Comparison of ENCODE assay signal across 8 cellular contexts in the genomic region with DNA sequence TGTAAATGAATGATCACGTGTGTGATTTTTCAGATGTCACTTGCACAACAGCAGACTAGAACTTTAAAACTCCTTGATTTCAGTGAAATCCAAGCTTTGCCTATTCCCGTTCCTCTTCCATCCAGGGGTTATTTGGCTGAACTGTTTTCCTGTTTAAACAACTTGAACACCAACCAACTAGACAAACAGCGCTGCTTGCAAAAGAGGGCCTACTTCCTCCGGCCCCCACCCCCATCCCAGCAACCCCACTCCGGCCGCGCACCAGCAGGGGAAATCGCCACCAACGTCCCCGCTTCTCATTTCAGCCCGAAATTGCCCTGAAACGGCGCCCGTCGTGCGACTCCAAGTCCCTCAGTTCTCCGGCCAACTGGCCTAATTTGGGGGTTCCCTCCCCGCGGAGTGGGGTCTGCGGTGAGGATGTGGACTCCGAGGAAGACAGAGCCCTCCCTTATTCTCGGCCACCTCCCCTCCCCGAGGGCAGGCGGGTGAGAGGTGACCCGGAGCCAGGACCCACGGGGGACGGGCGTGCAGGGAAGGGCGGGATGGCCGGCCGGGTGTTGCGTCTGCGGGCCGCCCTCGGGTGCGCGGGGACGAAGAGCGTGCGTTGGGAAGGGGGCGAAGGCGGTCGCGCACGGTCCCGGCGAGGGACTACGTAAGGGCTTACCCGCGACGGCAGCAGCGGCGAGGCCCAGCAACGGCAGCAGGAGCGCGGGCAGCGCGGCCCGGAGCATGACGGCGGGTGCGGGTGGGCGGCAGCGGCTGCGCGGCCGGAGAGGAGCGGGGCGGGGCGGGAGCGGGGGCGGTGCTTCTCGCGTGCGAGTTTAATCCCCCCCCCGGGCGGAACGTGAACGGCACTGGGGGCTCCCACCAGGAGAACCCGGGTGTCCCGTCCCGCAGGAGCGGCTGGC. TPM values are rescaled to one million over a fixed set of nuclear protein-coding genes. Genes with fewer than 3 reads are reported as not detected.
DNase-seq lines count a peak whose midpoint lies in the region; ATAC-seq and TF ChIP-seq lines count a peak whose summit lies in the region.

A gene with protein sequence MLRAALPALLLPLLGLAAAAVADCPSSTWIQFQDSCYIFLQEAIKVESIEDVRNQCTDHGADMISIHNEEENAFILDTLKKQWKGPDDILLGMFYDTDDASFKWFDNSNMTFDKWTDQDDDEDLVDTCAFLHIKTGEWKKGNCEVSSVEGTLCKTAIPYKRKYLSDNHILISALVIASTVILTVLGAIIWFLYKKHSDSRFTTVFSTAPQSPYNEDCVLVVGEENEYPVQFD (minus strand): TSS at position 741 of the 908 bp plus-strand sequence. CDS start 10 bp downstream, at position 731.

- under 1% methylated on average over 22 of the region's 83 CpGs for WGBS in esophagus muscularis mucosa

- DNase-seq in GM06990 (ENCODE audit: extremely low read depth, insufficient read length), result peak; percentile 69
- DNase-seq in NB4 (ENCODE audit: low read depth), result peak; percentile 82
- DNase-seq in activated T-cell treated with anti-CD3 and anti-CD28 coated beads for 24 hours (ENCODE audit: low read depth), result peak; percentile 20
- DNase-seq in esophagus muscularis mucosa (ENCODE audit: extremely low spot score), result peak; percentile 92

- peak within 1 kb of the TSS; percentile 75 for H3K4me3 Mint-ChIP-seq in stimulated activated naive CD8-positive, alpha-beta T cell treated with anti-CD3 and anti-CD28 coated beads, Interleukin-15, Interleukin-2, amounts not matched to agents 100 ng/mL and 50 ng/mL, for 24 hours

- TF ChIP-seq EP300 in esophagus muscularis mucosa (IDR thresholded peaks at IDR 0.05), result no peak

- H3K27me3 ChIP-seq in GM06990 (replicated peaks; ENCODE audit: control insufficient read depth, insufficient read depth, low read length), result no peaks in the 10 kb centered on the region
- H3K27me3 ChIP-seq in esophagus muscularis mucosa, result no peaks in the 10 kb centered on the region
- no peaks in the 10 kb centered on the region for H3K27me3 ChIP-seq in muscle layer of colon (ENCODE audit: control insufficient read depth in 1 of 2, insufficient read depth in 2 of 2, low read length in 2 of 2)

- H3K9ac ChIP-seq in muscle layer of colon (ENCODE audit: low read length), result peak within 1 kb of the TSS; percentile 64

- H3K36me3 ChIP-seq in GM06990 (ENCODE audit: control insufficient read depth, insufficient read depth, low read length) (no peaks in the 10 kb centered on the region), esophagus muscularis mucosa (no peaks in the 10 kb centered on the region), muscle layer of colon (ENCODE audit: insufficient read depth, low read length) (no peaks in the 10 kb centered on the region)

- H3K4me3 ChIP-seq in GM06990 (replicated peaks; ENCODE audit: low read depth, low read length), result peak within 1 kb of the TSS; percentile 70
- peak within 1 kb of the TSS; percentile 77 for H3K4me3 ChIP-seq in NB4 (ENCODE audit: low read depth, low read length)
- H3K4me3 ChIP-seq in esophagus muscularis mucosa, result peak within 1 kb of the TSS; percentile 73 to 90 (median 79)
- peak within 1 kb of the TSS; percentile 90 to 93 for H3K4me3 ChIP-seq in muscle layer of colon (ENCODE audit: low read depth in 1 of 2, low read length in 2 of 2)

- TF ChIP-seq CTCF in GM06990 (IDR thresholded peaks at IDR 0.05; ENCODE audit: insufficient read depth, low read length, poor library complexity, severe bottlenecking) (no peak), NB4 (IDR thresholded peaks at IDR 0.05; ENCODE audit: low read depth, low read length) (no peak), esophagus muscularis mucosa (IDR thresholded peaks at IDR 0.05) (no peak)

- TF ChIP-seq POLR2A in NB4 (IDR thresholded peaks at IDR 0.05; ENCODE audit: extremely low read depth, insufficient read length) (peak; percentile 47), esophagus muscularis mucosa (IDR thresholded peaks at IDR 0.05; ENCODE audit: low read depth) (no peak)

- H3K4me1 ChIP-seq in esophagus muscularis mucosa (peaks cover 11 to 34% (median 18%) of the 10 kb centered on the region in 4 donors), muscle layer of colon (ENCODE audit: insufficient read depth, low read length) (peaks cover 17% of the 10 kb centered on the region)

- peaks cover 37% of the 10 kb centered on the region for H3K27me3 Mint-ChIP-seq in stimulated activated naive CD8-positive, alpha-beta T cell treated with anti-CD3 and anti-CD28 coated beads, Interleukin-15, Interleukin-2, amounts not matched to agents 100 ng/mL and 50 ng/mL, for 24 hours

- ATAC-seq in GM21825 (IDR thresholded peaks at IDR 0.05; ENCODE audit: unreplicated experiment) (peak; percentile 65), HG03025 (IDR thresholded peaks at IDR 0.05; ENCODE audit: low FRiP score, unreplicated experiment) (no peak)

- H3K4me1 Mint-ChIP-seq in stimulated activated naive CD8-positive, alpha-beta T cell treated with anti-CD3 and anti-CD28 coated beads, Interleukin-15, Interleukin-2, amounts not matched to agents 100 ng/mL and 50 ng/mL, for 24 hours (ENCODE audit: low read depth), result peaks cover 24% of the 10 kb centered on the region

- H3K27ac Mint-ChIP-seq in stimulated activated naive CD8-positive, alpha-beta T cell treated with anti-CD3 and anti-CD28 coated beads, Interleukin-15, Interleukin-2, amounts not matched to agents 100 ng/mL and 50 ng/mL, for 24 hours, result peak within 1 kb of the TSS; percentile 36

- no peaks in the 10 kb centered on the region for H3K9me3 ChIP-seq in esophagus muscularis mucosa
- H3K9me3 ChIP-seq in muscle layer of colon (ENCODE audit: low read length), result no peaks in the 10 kb centered on the region

- H3K27ac ChIP-seq in esophagus muscularis mucosa (replicated peaks in 1 of 4) (peak within 1 kb of the TSS; percentile 76 to 84 (median 79)), muscle layer of colon (ENCODE audit: low read depth, low read length) (peak within 1 kb of the TSS; percentile 70)

- intact Hi-C loops in esophagus muscularis mucosa (cut with DNase I), result loop anchor here (10.0 kb wide), 1 partner anchor 183 kb away; a partner anchor contains a TSS

- H3K9me3 Mint-ChIP-seq in stimulated activated naive CD8-positive, alpha-beta T cell treated with anti-CD3 and anti-CD28 coated beads, Interleukin-15, Interleukin-2, amounts not matched to agents 100 ng/mL and 50 ng/mL, for 24 hours, result no peaks in the 10 kb centered on the region

- peaks cover 5% of the 10 kb centered on the region for H3K36me3 Mint-ChIP-seq in stimulated activated naive CD8-positive, alpha-beta T cell treated with anti-CD3 and anti-CD28 coated beads, Interleukin-15, Interleukin-2, amounts not matched to agents 100 ng/mL and 50 ng/mL, for 24 hours (ENCODE audit: low read depth)

RNA-seq across cellular contexts. Expression of the gene that starts here (rescaled TPM):
- total RNA-seq in esophagus muscularis mucosa, result 10 to 100 TPM; 30.8 to 46.9 (median 34.9) TPM

Comparison
In these comparisons a context has a peak if more than half of its experiments do, and no peak if none do; other contexts are left out.
1. DNase-seq: peak in every context shown above with its lines; median percentile 92 in esophagus muscularis mucosa; 82 in NB4; 69 in GM06990; 20 in activated T-cell treated with anti-CD3 and anti-CD28 coated beads for 24 hours.